8 cellular contexts compared by ENCODE assay signal in genomic region chr1:31394628-31395193, GRCh38. TPM values are rescaled to one million over a fixed set of nuclear protein-coding genes. Genes with fewer than 3 reads are reported as not detected.
DNase-seq lines count a peak whose midpoint lies in the region; ATAC-seq and TF ChIP-seq lines count a peak whose summit lies in the region.

No MANE protein-coding gene starts in this region.

- DNase-seq in AML-193 (lab: John Stamatoyannopoulos, UW) (peak; percentile 73 to 76), GM19240 (ENCODE audit: insufficient read length, low spot score) (peak; percentile 83), OCI-M1 (lab: John Stamatoyannopoulos, UW) (peak; percentile 88), esophagus squamous epithelium (lab: John Stamatoyannopoulos, UW) (peak; percentile 52)
- DNase-seq in Jurkat, Clone E6-1 (ENCODE audit: low read depth, low spot score), result peak; percentile 73
- peak; percentile 82 for DNase-seq in activated T-cell treated with anti-CD3 and anti-CD28 coated beads, Interleukin-2, amount 50 U/mL, for 1 hour
- peak; percentile 52 to 86 (median 73) for DNase-seq in naive thymus-derived CD8-positive, alpha-beta T cell
- DNase-seq in stimulated activated effector memory CD8-positive, alpha-beta T cell treated with anti-CD3 and anti-CD28 coated beads, Interleukin-12 subunit alpha, Interleukin-12 subunit beta, amount 100 ng/mL, for 72 hours (ENCODE audit: low spot score in 2 of 2), result peak; percentile 78 to 89

- 6 to 13% methylated on average over 5 to 10 of the region's 35 CpGs for WGBS in esophagus squamous epithelium, 2 donors

- peak overlapping the region in 7 of 10 donors; percentile 24 to 80 (median 52) for H3K27ac Mint-ChIP-seq in naive thymus-derived CD8-positive, alpha-beta T cell
- peak overlapping the region; percentile 11 for H3K27ac Mint-ChIP-seq in stimulated activated effector memory CD8-positive, alpha-beta T cell treated with anti-CD3 and anti-CD28 coated beads, Interleukin-12 subunit alpha, Interleukin-12 subunit beta, amount 100 ng/mL, for 72 hours

- peak; percentile 95 to 97 for ATAC-seq in naive thymus-derived CD8-positive, alpha-beta T cell
- ATAC-seq in stimulated activated effector memory CD8-positive, alpha-beta T cell treated with anti-CD3 and anti-CD28 coated beads, Interleukin-12 subunit alpha, Interleukin-12 subunit beta, amount 100 ng/mL, for 72 hours, result peak; percentile 93

- intact Hi-C loops in esophagus squamous epithelium (cut with DNase I), result loop anchor here (2.0 to 5.0 kb wide), 2 partner anchors 28 to 153 kb away; no protein-coding TSS in a partner anchor

- H3K9me3 ChIP-seq in esophagus squamous epithelium, result no peaks in the 10 kb centered on the region

- H3K27me3 ChIP-seq in esophagus squamous epithelium, result no peaks in the 10 kb centered on the region

- no peaks in the 10 kb centered on the region for H3K36me3 Mint-ChIP-seq in naive thymus-derived CD8-positive, alpha-beta T cell
- H3K36me3 Mint-ChIP-seq in stimulated activated effector memory CD8-positive, alpha-beta T cell treated with anti-CD3 and anti-CD28 coated beads, Interleukin-12 subunit alpha, Interleukin-12 subunit beta, amount 100 ng/mL, for 72 hours, result no peaks in the 10 kb centered on the region

- no peaks in the 10 kb centered on the region for H3K9me3 Mint-ChIP-seq in naive thymus-derived CD8-positive, alpha-beta T cell
- no peaks in the 10 kb centered on the region for H3K9me3 Mint-ChIP-seq in stimulated activated effector memory CD8-positive, alpha-beta T cell treated with anti-CD3 and anti-CD28 coated beads, Interleukin-12 subunit alpha, Interleukin-12 subunit beta, amount 100 ng/mL, for 72 hours

- peaks cover 0 to 13% (median 11%) of the 10 kb centered on the region in 4 donors for H3K4me1 Mint-ChIP-seq in naive thymus-derived CD8-positive, alpha-beta T cell
- peaks cover 11% of the 10 kb centered on the region for H3K4me1 Mint-ChIP-seq in stimulated activated effector memory CD8-positive, alpha-beta T cell treated with anti-CD3 and anti-CD28 coated beads, Interleukin-12 subunit alpha, Interleukin-12 subunit beta, amount 100 ng/mL, for 72 hours

- POLR2A ChIA-PET in naive thymus-derived CD8-positive, alpha-beta T cell (lab: Charles Lee), result no interaction called here

- no peaks in the 10 kb centered on the region for H3K36me3 ChIP-seq in esophagus squamous epithelium

- TF ChIP-seq POLR2A in esophagus squamous epithelium (IDR thresholded peaks at IDR 0.05), result no peak

- TF ChIP-seq CTCF in esophagus squamous epithelium (IDR thresholded peaks at IDR 0.05), result peak; percentile 77 to 94 (median 86)

- peak overlapping the region in 2 of 4 donors; percentile 19 to 38 for H3K27ac ChIP-seq in esophagus squamous epithelium

- H3K27me3 Mint-ChIP-seq in naive thymus-derived CD8-positive, alpha-beta T cell, result peaks cover 0 to 4% (median 1%) of the 10 kb centered on the region in 5 donors

- H3K4me3 Mint-ChIP-seq in naive thymus-derived CD8-positive, alpha-beta T cell, result peak overlapping the region; percentile 83 to 92 (median 87)
- peak overlapping the region; percentile 75 for H3K4me3 Mint-ChIP-seq in stimulated activated effector memory CD8-positive, alpha-beta T cell treated with anti-CD3 and anti-CD28 coated beads, Interleukin-12 subunit alpha, Interleukin-12 subunit beta, amount 100 ng/mL, for 72 hours

- H3K4me1 ChIP-seq in esophagus squamous epithelium, result peaks cover 10 to 30% (median 11%) of the 10 kb centered on the region in 3 donors

- peak overlapping the region; percentile 57 for H3K4me3 ChIP-seq in Jurkat, Clone E6-1 (ENCODE audit: low read length)
- H3K4me3 ChIP-seq in esophagus squamous epithelium, result peak overlapping the region in 3 of 4 donors; percentile 28 to 57 (median 37)

RNA-seq across cellular contexts. Expression of gene SERINC2, which starts 18.3 kb away (rescaled TPM):
- polyA plus RNA-seq in Jurkat, Clone E6-1 (2012; ENCODE audit: insufficient read depth, insufficient read length), result 7.4 TPM
- total RNA-seq in esophagus squamous epithelium, result 100 to 1,000 TPM in 1 of 4 donors, 10 to 100 TPM in 3; 29.6 to 108 (median 79.2) TPM
- total RNA-seq in naive thymus-derived CD8-positive, alpha-beta T cell, result not detected
- not detected for polyA plus RNA-seq in naive thymus-derived CD8-positive, alpha-beta T cell

RNA-seq across cellular contexts. Expression of gene FABP3, which starts 21.8 kb away (rescaled TPM):
- 2.9 TPM for polyA plus RNA-seq in Jurkat, Clone E6-1 (2012; ENCODE audit: insufficient read depth, insufficient read length)
- total RNA-seq in esophagus squamous epithelium, result 1 to 10 TPM in 1 of 4 donors, under 1 TPM in 1, not detected in 2; 0.57 to 7.6 TPM
- not detected for total RNA-seq in naive thymus-derived CD8-positive, alpha-beta T cell
- polyA plus RNA-seq in naive thymus-derived CD8-positive, alpha-beta T cell, result not detected

Comparison
In these comparisons a context has a peak if more than half of its experiments do, and no peak if none do; other contexts are left out.
1. RNA of gene SERINC2, which starts 18.3 kb away (total RNA-seq): 29.6 to 108 TPM in esophagus squamous epithelium; not detected in naive thymus-derived CD8-positive, alpha-beta T cell; every median in the first group is over 10 times any median in the second.
2. Peak in every context shown above with its lines, with median percentiles within 50 percentile points of each other: DNase-seq.